In genomic region chr12:88538250-88538649, GRCh38 we compare ENCODE assay signal across 20 cellular contexts. TPM values are rescaled to one million over a fixed set of nuclear protein-coding genes. Genes with fewer than 3 reads are reported as not detected.
"Had no signal": no experiment of that assay in that cellular context is flagged by ENCODE, and none has a peak within 500 bp of the region (broad histone marks: within the 10 kb centered on the region; RNA-seq: fewer than 3 reads in every experiment).

No MANE protein-coding gene starts in this region.

- H3K4me3 Mint-ChIP-seq: activated B cell treated with CpG ODN at 0.5 μM for 24 hours; activated CD4-positive, alpha-beta memory T cell treated with anti-CD3 and anti-CD28 coated beads for 36 hours; activated naive CD8-positive, alpha-beta T cell treated with anti-CD3 and anti-CD28 coated beads for 36 hours; naive B cell; neural crest cell; stimulated activated naive CD8-positive, alpha-beta T cell treated with anti-CD3 and anti-CD28 coated beads, Interleukin-15, Interleukin-2, amounts not matched to agents 100 ng/mL and 50 ng/mL, for 24 hours; type B pancreatic cell had no signal

- H3K4me1 ChIP-seq: colonic mucosa, right atrium auricular region had no signal

- ATAC-seq: mucosa of descending colon had no signal

- H3K27ac Mint-ChIP-seq: activated B cell treated with CpG ODN at 0.5 μM for 24 hours; activated CD4-positive, alpha-beta memory T cell treated with anti-CD3 and anti-CD28 coated beads for 36 hours; activated naive CD8-positive, alpha-beta T cell treated with anti-CD3 and anti-CD28 coated beads for 36 hours; naive B cell; progenitor cell of endocrine pancreas; stimulated activated naive CD8-positive, alpha-beta T cell treated with anti-CD3 and anti-CD28 coated beads, Interleukin-15, Interleukin-2, amounts not matched to agents 100 ng/mL and 50 ng/mL, for 24 hours; type B pancreatic cell had no signal

- H3K9me3 ChIP-seq: colonic mucosa, mucosa of descending colon, right atrium auricular region had no signal

- H3K27ac ChIP-seq: brain microvascular endothelial cell, colonic mucosa, right atrium auricular region had no signal

- H3K36me3 Mint-ChIP-seq: activated CD4-positive, alpha-beta memory T cell treated with anti-CD3 and anti-CD28 coated beads for 36 hours; activated naive CD8-positive, alpha-beta T cell treated with anti-CD3 and anti-CD28 coated beads for 36 hours; naive B cell had no signal

- H3K27me3 Mint-ChIP-seq: activated B cell treated with CpG ODN at 0.5 μM for 24 hours; activated CD4-positive, alpha-beta memory T cell treated with anti-CD3 and anti-CD28 coated beads for 36 hours; naive B cell; stimulated activated naive CD8-positive, alpha-beta T cell treated with anti-CD3 and anti-CD28 coated beads, Interleukin-15, Interleukin-2, amounts not matched to agents 100 ng/mL and 50 ng/mL, for 24 hours had no signal

- H3K27me3 ChIP-seq: brain microvascular endothelial cell, colonic mucosa, right atrium auricular region had no signal

- H3K4me3 ChIP-seq: colonic mucosa, mucosa of descending colon, right atrium auricular region had no signal

- FAIRE-seq: TTC549 had no signal

- DNase-seq: activated B cell treated with CpG ODN at 0.5 μM for 24 hours; activated CD4-positive, alpha-beta memory T cell treated with anti-CD3 and anti-CD28 coated beads for 36 hours; activated CD4-positive, alpha-beta T cell treated with anti-CD3 and anti-CD28 coated beads for 4 hours; activated naive CD4-positive, alpha-beta T cell; activated naive CD8-positive, alpha-beta T cell treated with anti-CD3 and anti-CD28 coated beads for 36 hours; activated T-cell treated with anti-CD3 and anti-CD28 coated beads for 4 hours; aorta; brain microvascular endothelial cell; central memory CD4-positive, alpha-beta T cell; colonic mucosa; erythroblast; mesenchymal stem cell; mucosa of descending colon; naive B cell had no signal

- H3K9me3 Mint-ChIP-seq: activated B cell treated with CpG ODN at 0.5 μM for 24 hours; activated CD4-positive, alpha-beta memory T cell treated with anti-CD3 and anti-CD28 coated beads for 36 hours; type B pancreatic cell had no signal

- H3K36me3 ChIP-seq: colonic mucosa, right atrium auricular region had no signal

- H3K4me1 Mint-ChIP-seq: activated B cell treated with CpG ODN at 0.5 μM for 24 hours; activated naive CD8-positive, alpha-beta T cell treated with anti-CD3 and anti-CD28 coated beads for 36 hours; naive B cell had no signal

RNA-seq across cellular contexts. Expression of gene KITLG, which starts 42.0 kb away (rescaled TPM):
- total RNA-seq: activated B cell treated with CpG ODN at 0.5 μM for 24 hours had no signal
